In genomic region chr20:2799271-2799670, GRCh38 we compare ENCODE assay signal across 12 cellular contexts. TPM values are rescaled to one million over a fixed set of nuclear protein-coding genes. Genes with fewer than 3 reads are reported as not detected.
DNase-seq lines count a peak whose midpoint lies in the region; ATAC-seq and TF ChIP-seq lines count a peak whose summit lies in the region.
"Had no signal": no experiment of that assay in that cellular context is flagged by ENCODE, and none has a peak within 500 bp of the region (broad histone marks: within the 10 kb centered on the region; RNA-seq: fewer than 3 reads in every experiment).

No MANE protein-coding gene starts in this region.

- H3K9ac ChIP-seq in iPS-15b (ENCODE audit: low read depth, low read length), result no peak overlapping the region

- peak overlapping the region; percentile 89 for H3K27ac Mint-ChIP-seq in activated CD4-positive, alpha-beta T cell treated with anti-CD3 and anti-CD28 coated beads for 36 hours
- peak overlapping the region; percentile 31 for H3K27ac Mint-ChIP-seq in stimulated activated memory B cell treated with anti-CD40 and anti-IgM and Interleukin-4, amounts not matched to agents 10 μg/mL and 1 μg/mL and 100 μg/mL, for 72 hours

- peaks cover 22% of the 10 kb centered on the region for H3K4me1 Mint-ChIP-seq in activated CD4-positive, alpha-beta T cell treated with anti-CD3 and anti-CD28 coated beads for 36 hours
- H3K4me1 Mint-ChIP-seq in stimulated activated memory B cell treated with anti-CD40 and anti-IgM and Interleukin-4, amounts not matched to agents 10 μg/mL and 1 μg/mL and 100 μg/mL, for 72 hours, result peaks cover 32% of the 10 kb centered on the region

- H3K4me3 Mint-ChIP-seq in activated CD4-positive, alpha-beta T cell treated with anti-CD3 and anti-CD28 coated beads for 36 hours, result peak overlapping the region; percentile 86
- H3K4me3 Mint-ChIP-seq in stimulated activated memory B cell treated with anti-CD40 and anti-IgM and Interleukin-4, amounts not matched to agents 10 μg/mL and 1 μg/mL and 100 μg/mL, for 72 hours, result peak overlapping the region; percentile 69

- H3K4me1 ChIP-seq in iPS-15b (ENCODE audit: control insufficient read depth, insufficient read depth, low read length), result peaks cover 5% of the 10 kb centered on the region

- CTCF ChIA-PET in activated CD4-positive, alpha-beta T cell treated with anti-CD3 and anti-CD28 coated beads for 36 hours (lab: Charles Lee), result no interaction called here

- intact Hi-C loops in activated CD4-positive, alpha-beta T cell treated with anti-CD3 and anti-CD28 coated beads for 36 hours (cut with DNase I, micrococcal nuclease), result loop anchor here in 1 of 2 experiments (1.0 kb wide), 1 partner anchor 49 kb away; no protein-coding TSS in a partner anchor

- peaks cover 19% of the 10 kb centered on the region for H3K36me3 ChIP-seq in iPS-15b (ENCODE audit: control insufficient read depth, insufficient read depth, low read length)

- POLR2A ChIA-PET in activated CD4-positive, alpha-beta T cell treated with anti-CD3 and anti-CD28 coated beads for 36 hours (lab: Charles Lee), result no interaction called here

- no peaks in the 10 kb centered on the region for H3K9me3 Mint-ChIP-seq in activated CD4-positive, alpha-beta T cell treated with anti-CD3 and anti-CD28 coated beads for 36 hours (ENCODE audit: low read depth)
- no peaks in the 10 kb centered on the region for H3K9me3 Mint-ChIP-seq in stimulated activated memory B cell treated with anti-CD40 and anti-IgM and Interleukin-4, amounts not matched to agents 10 μg/mL and 1 μg/mL and 100 μg/mL, for 72 hours

- peaks cover 51% of the 10 kb centered on the region for H3K27me3 Mint-ChIP-seq in activated CD4-positive, alpha-beta T cell treated with anti-CD3 and anti-CD28 coated beads for 36 hours
- H3K27me3 Mint-ChIP-seq in stimulated activated memory B cell treated with anti-CD40 and anti-IgM and Interleukin-4, amounts not matched to agents 10 μg/mL and 1 μg/mL and 100 μg/mL, for 72 hours, result peaks cover 70% of the 10 kb centered on the region

- peak; percentile 26 for ATAC-seq in activated CD4-positive, alpha-beta T cell treated with anti-CD3 and anti-CD28 coated beads for 36 hours
- ATAC-seq in SK-N-SH treated with all-trans-retinoic acid at 6 μM for 48 hours, result peak; percentile 7; the same call in 2 of the 3 replicates
- no peak for ATAC-seq in stimulated activated memory B cell treated with anti-CD40 and anti-IgM and Interleukin-4, amounts not matched to agents 10 μg/mL and 1 μg/mL and 100 μg/mL, for 72 hours
- ATAC-seq in HG03571 (IDR thresholded peaks at IDR 0.05; ENCODE audit: unreplicated experiment), result no peak

- H3K9me3 ChIP-seq in iPS-15b (ENCODE audit: control insufficient read depth, insufficient read depth, low read length), result no peaks in the 10 kb centered on the region

- H3K36me3 Mint-ChIP-seq in activated CD4-positive, alpha-beta T cell treated with anti-CD3 and anti-CD28 coated beads for 36 hours (ENCODE audit: low read depth), result peaks cover 4% of the 10 kb centered on the region
- no peaks in the 10 kb centered on the region for H3K36me3 Mint-ChIP-seq in stimulated activated memory B cell treated with anti-CD40 and anti-IgM and Interleukin-4, amounts not matched to agents 10 μg/mL and 1 μg/mL and 100 μg/mL, for 72 hours

- H3K27me3 ChIP-seq in iPS-15b (ENCODE audit: control insufficient read depth, insufficient read depth, low read length), result peaks cover 39% of the 10 kb centered on the region

- peak overlapping the region; percentile 86 for H3K4me3 ChIP-seq in iPS-15b (ENCODE audit: low read depth, low read length)

- DNase-seq in activated CD4-positive, alpha-beta T cell treated with anti-CD3 and anti-CD28 coated beads for 36 hours, result no peak
- no peak for DNase-seq in activated CD4-positive, alpha-beta T cell treated with anti-CD3 and anti-CD28 coated beads for 1 hour
- DNase-seq in HPDE6-E6E7 (ENCODE audit: extremely low spot score) (no peak), NCI-H1092 treated with DMSO at 0.1 percent for 48 hours (lab: John Stamatoyannopoulos, UW) (no peak)
- DNase-seq: effector CD8-positive, alpha-beta T cell; NCI-H1930 had no signal

TF ChIP-seq in SK-N-SH treated with all-trans-retinoic acid at 6 μM for 48 hours, 23 proteins besides CTCF, POLR2A, EP300 and RAD21:
- TF ChIP-seq TCF4 (CRISPR knock-in tag; IDR thresholded peaks at IDR 0.05; ENCODE audit: borderline replicate concordance) (no peak), BACH2 (CRISPR knock-in tag; IDR thresholded peaks at IDR 0.05; ENCODE audit: borderline replicate concordance) (no peak), OSR1 (CRISPR knock-in tag; IDR thresholded peaks at IDR 0.05) (no peak), CREB5 (CRISPR knock-in tag; IDR thresholded peaks at IDR 0.05; ENCODE audit: low read depth) (no peak)

RNA-seq across cellular contexts. Expression of gene CPXM1, which starts 1.2 kb away (rescaled TPM):
- 1 to 10 TPM; 2.7 to 2.9 TPM for total RNA-seq in activated CD4-positive, alpha-beta T cell treated with anti-CD3 and anti-CD28 coated beads for 36 hours

RNA-seq across cellular contexts. Expression of gene C20orf141, which starts 15.5 kb away (rescaled TPM):
- total RNA-seq in activated CD4-positive, alpha-beta T cell treated with anti-CD3 and anti-CD28 coated beads for 36 hours, result not detected
- total RNA-seq: skeletal muscle tissue, temporal lobe had no signal

RNA-seq across cellular contexts. Expression of gene TMEM239, which starts 16.9 kb away (rescaled TPM):
- not detected for total RNA-seq in activated CD4-positive, alpha-beta T cell treated with anti-CD3 and anti-CD28 coated beads for 36 hours
- total RNA-seq: skeletal muscle tissue, temporal lobe had no signal

RNA-seq across cellular contexts. Expression of gene PCED1A, which starts 41.2 kb away (rescaled TPM):
- total RNA-seq in activated CD4-positive, alpha-beta T cell treated with anti-CD3 and anti-CD28 coated beads for 36 hours, result 10 to 100 TPM; 29.4 to 35.3 TPM

RNA-seq across cellular contexts. Expression of gene VPS16, which starts 41.3 kb away (rescaled TPM):
- 10 to 100 TPM; 32.3 to 47.6 TPM for total RNA-seq in activated CD4-positive, alpha-beta T cell treated with anti-CD3 and anti-CD28 coated beads for 36 hours

Comparison
In these comparisons a context has a peak if more than half of its experiments do, and no peak if none do; other contexts are left out.
1. ATAC-seq: peak in activated CD4-positive, alpha-beta T cell treated with anti-CD3 and anti-CD28 coated beads for 36 hours (single experiment) and SK-N-SH treated with all-trans-retinoic acid at 6 μM for 48 hours (single experiment); none in stimulated activated memory B cell treated with anti-CD40 and anti-IgM and Interleukin-4, amounts not matched to agents 10 μg/mL and 1 μg/mL and 100 μg/mL, for 72 hours (single experiment) and HG03571 (single experiment).